Comparison of ENCODE assay signal across 31 cellular contexts in genomic region chr5:4306029-4306428, GRCh38.
"Had no signal": no experiment of that assay in that cellular context is flagged by ENCODE, and none has a peak within 500 bp of the region (broad histone marks: within the 10 kb centered on the region; RNA-seq: fewer than 3 reads in every experiment).

No MANE protein-coding gene starts in this region.

- DNase-seq: Kasumi-1, MM.1S, MV-4-11, NCI-H1092, NCI-H1105, NCI-H1417 treated with DMSO at 0.1 percent for 48 hours, NCI-H1436 treated with DMSO at 0.1 percent for 48 hours, NCI-H1694 treated with DMSO at 0.1 percent for 48 hours, NCI-H187 treated with DMSO at 0.1 percent for 48 hours, NCI-H2029, NCI-H2081, NCI-H2171 treated with DMSO at 0.1 percent for 48 hours, NCI-H2227 treated with DMSO at 0.1 percent for 48 hours, NCI-H345, NCI-H446, NCI-H510A treated with DMSO at 0.1 percent for 48 hours, NCI-H526, NCI-H69, NCI-H82, PC-9, SHP77, SIG-M5, SJCRH30, SK-N-SH, SW 1271, T-helper 1 cell had no signal

- H3K27ac Mint-ChIP-seq: T-helper 1 cell treated with Interleukin-12 subunit alpha and Interleukin-12 subunit beta and Interleukin-4 antibody, amounts not matched to agents 30 μg/mL and 1 μg/mL, for 36 hours had no signal

- H2AFZ ChIP-seq: PC-9 had no signal

- H3K4me3 Mint-ChIP-seq: T-helper 1 cell treated with Interleukin-12 subunit alpha and Interleukin-12 subunit beta and Interleukin-4 antibody, amounts not matched to agents 30 μg/mL and 1 μg/mL, for 36 hours had no signal

- H3K4me1 ChIP-seq: SJCRH30 had no signal

- H3K9me2 ChIP-seq: SK-N-SH had no signal

- H3K9ac ChIP-seq: SK-N-SH had no signal

- FAIRE-seq: RCC 7860 had no signal

- H3K4me2 ChIP-seq: PC-9, SK-N-SH had no signal

- ATAC-seq: Panc1, Right ventricle myocardium inferior had no signal

- H3K27ac ChIP-seq: PC-9, RWPE1, SJCRH30 had no signal

- H3K27me3 ChIP-seq: SJCRH30 had no signal

- H3K9me3 ChIP-seq: SJCRH30, SK-N-SH had no signal

- H3K4me3 ChIP-seq: PC-9, SJCRH30 had no signal

- H3K36me3 ChIP-seq: SJCRH30 had no signal
